Comparison of ENCODE assay signal across 8 cellular contexts in the genomic region with DNA sequence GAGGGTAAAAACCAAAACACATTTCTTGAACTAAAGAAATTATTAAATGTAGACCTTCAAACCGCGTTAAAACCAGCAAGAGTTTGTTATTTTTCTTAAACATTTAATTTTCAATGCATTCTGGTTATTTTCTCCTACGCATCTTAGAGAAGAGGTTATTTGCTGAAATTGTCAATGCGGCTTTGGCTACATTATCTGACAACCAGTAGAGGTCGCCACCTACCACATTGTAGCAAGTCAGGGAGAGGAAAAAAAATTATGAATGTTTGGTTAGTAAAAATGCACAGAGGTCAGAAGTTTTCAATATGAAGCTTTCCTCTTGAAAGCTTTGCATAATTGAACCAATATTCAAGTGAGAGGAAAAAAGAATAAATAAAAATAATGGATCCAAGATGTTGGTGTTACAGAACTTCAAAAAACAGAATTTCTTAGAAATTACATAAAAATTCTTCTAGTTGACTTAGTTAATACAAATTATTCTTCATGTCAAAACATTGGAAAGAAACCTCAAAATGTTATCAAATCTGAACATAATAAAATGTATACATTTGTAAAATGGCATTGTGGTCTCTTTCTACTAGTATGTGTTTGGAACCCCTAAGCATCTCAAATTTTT.
DNase-seq lines count a peak whose midpoint lies in the region; ATAC-seq and TF ChIP-seq lines count a peak whose summit lies in the region.

No MANE protein-coding gene starts in this region.

- ATAC-seq in activated T-cell treated with anti-CD3 and anti-CD28 coated beads, Interleukin-2, amount 50 U/mL, for 72 hours (replicated peaks in 1 of 2), result no peak
- ATAC-seq in GM21619 (IDR thresholded peaks at IDR 0.05; ENCODE audit: unreplicated experiment), result peak; percentile 56
- 0 out of 2 replicates have a peak, but pooled peaks have one; percentile 68 for ATAC-seq in Panc1

- no peaks in the 10 kb centered on the region for H3K36me3 ChIP-seq in Panc1 (ENCODE audit: control insufficient read depth, insufficient read depth, low read length)

- H3K9me3 ChIP-seq in Panc1 (ENCODE audit: control insufficient read depth, insufficient read depth, low read depth, low read length), result no peaks in the 10 kb centered on the region

- H3K27ac ChIP-seq in Panc1 (ENCODE audit: low read length) (no peak overlapping the region), coronary artery (no peak overlapping the region)

- H3K36me3 Mint-ChIP-seq in activated T-cell treated with anti-CD3 and anti-CD28 coated beads, Interleukin-2, amount 50 U/mL, for 72 hours (ENCODE audit: insufficient read depth in 2 of 2), result no peaks in the 10 kb centered on the region
- H3K36me3 Mint-ChIP-seq in activated T-cell treated with anti-CD3 and anti-CD28 coated beads, Interleukin-2, amount 50 U/mL, for 24 hours (ENCODE audit: low read depth), result no peaks in the 10 kb centered on the region

- DNase-seq in activated T-cell treated with anti-CD3 and anti-CD28 coated beads, Interleukin-2, amount 50 U/mL, for 72 hours, result peak; percentile 3 to 18
- DNase-seq in activated T-cell treated with anti-CD3 and anti-CD28 coated beads, Interleukin-2, amount 50 U/mL, for 24 hours, result no peak
- DNase-seq in KG1 (lab: John Stamatoyannopoulos, UW), result peak; percentile 14
- DNase-seq in Panc1 (ENCODE audit: low read depth, low spot score), result peak; percentile 30
- no peak for DNase-seq in coronary artery (ENCODE audit: low spot score)
- peak; percentile 88 for DNase-seq in midbrain (lab: John Stamatoyannopoulos, UW)
- DNase-seq in OCI-M2 (lab: John Stamatoyannopoulos, UW; ENCODE audit: unreplicated experiment), result no peak

- in situ Hi-C loops in Panc1 (cut with HindIII; ENCODE audit: low pct_unique_long_range_greater_than_20kb, low sequenced_read_pairs), result no loop called here

- intact Hi-C loops in Panc1 (cut with micrococcal nuclease; ENCODE audit: unreplicated experiment), result loop anchor here (2.0 to 10.0 kb wide), 2 partner anchors 102 to 142 kb away; no protein-coding TSS in a partner anchor

- H3K4me3 Mint-ChIP-seq in activated T-cell treated with anti-CD3 and anti-CD28 coated beads, Interleukin-2, amount 50 U/mL, for 72 hours, result no peak overlapping the region
- no peak overlapping the region for H3K4me3 Mint-ChIP-seq in activated T-cell treated with anti-CD3 and anti-CD28 coated beads, Interleukin-2, amount 50 U/mL, for 24 hours

- H3K27ac Mint-ChIP-seq in activated T-cell treated with anti-CD3 and anti-CD28 coated beads, Interleukin-2, amount 50 U/mL, for 72 hours, result no peak overlapping the region
- no peak overlapping the region for H3K27ac Mint-ChIP-seq in activated T-cell treated with anti-CD3 and anti-CD28 coated beads, Interleukin-2, amount 50 U/mL, for 24 hours

- TF ChIP-seq CTCF in Panc1 (IDR thresholded peaks at IDR 0.05), result peak; percentile 83; the same call in 1 of the 2 replicates
- TF ChIP-seq CTCF in coronary artery (IDR thresholded peaks at IDR 0.05), result peak; percentile 74

- no peaks in the 10 kb centered on the region for H3K4me1 ChIP-seq in Panc1 (ENCODE audit: control insufficient read depth, insufficient read depth, low read length)

- no peaks in the 10 kb centered on the region for H3K4me1 Mint-ChIP-seq in activated T-cell treated with anti-CD3 and anti-CD28 coated beads, Interleukin-2, amount 50 U/mL, for 72 hours (ENCODE audit: low read depth)
- H3K4me1 Mint-ChIP-seq in activated T-cell treated with anti-CD3 and anti-CD28 coated beads, Interleukin-2, amount 50 U/mL, for 24 hours (ENCODE audit: low read depth), result no peaks in the 10 kb centered on the region

- no TSS peak for BruUV-seq in Panc1 (replicated peaks; lab: Mats Ljungman, UMichigan)

- CTCF ChIA-PET in Panc1 (lab: Charles Lee), result interaction anchor here (0.7 kb wide), 1 partner anchor 836 kb away, joined by 4 read pairs; no protein-coding TSS in a partner anchor

- H3K27me3 Mint-ChIP-seq in activated T-cell treated with anti-CD3 and anti-CD28 coated beads, Interleukin-2, amount 50 U/mL, for 72 hours (ENCODE audit: low read depth), result peaks cover 23% of the 10 kb centered on the region
- H3K27me3 Mint-ChIP-seq in activated T-cell treated with anti-CD3 and anti-CD28 coated beads, Interleukin-2, amount 50 U/mL, for 24 hours, result no peaks in the 10 kb centered on the region

- H3K27me3 ChIP-seq in Panc1 (ENCODE audit: control insufficient read depth, insufficient read depth, low read length), result no peaks in the 10 kb centered on the region; the same call in 1 of the 2 replicates

- POLR2A ChIA-PET in Panc1 (lab: Charles Lee), result no interaction called here

- H3K4me3 ChIP-seq in Panc1 (ENCODE audit: low read depth in 2 of 2, low read length in 2 of 2) (no peak overlapping the region), coronary artery (no peak overlapping the region)

- no peaks in the 10 kb centered on the region for H3K9me3 Mint-ChIP-seq in activated T-cell treated with anti-CD3 and anti-CD28 coated beads, Interleukin-2, amount 50 U/mL, for 72 hours
- H3K9me3 Mint-ChIP-seq in activated T-cell treated with anti-CD3 and anti-CD28 coated beads, Interleukin-2, amount 50 U/mL, for 24 hours, result no peaks in the 10 kb centered on the region

Comparison
In these comparisons a context has a peak if more than half of its experiments do, and no peak if none do; other contexts are left out.
1. DNase-seq: peak in activated T-cell treated with anti-CD3 and anti-CD28 coated beads, Interleukin-2, amount 50 U/mL, for 72 hours (2 of 2), KG1 (single experiment), Panc1 (single experiment) and midbrain (single experiment); none in activated T-cell treated with anti-CD3 and anti-CD28 coated beads, Interleukin-2, amount 50 U/mL, for 24 hours (single experiment), coronary artery (single experiment) and OCI-M2 (single experiment).
2. ATAC-seq: peak in GM21619 (single experiment) and Panc1 (single experiment); none in activated T-cell treated with anti-CD3 and anti-CD28 coated beads, Interleukin-2, amount 50 U/mL, for 72 hours (0 of 2).